8 cellular contexts compared by ENCODE assay signal in the genomic region with DNA sequence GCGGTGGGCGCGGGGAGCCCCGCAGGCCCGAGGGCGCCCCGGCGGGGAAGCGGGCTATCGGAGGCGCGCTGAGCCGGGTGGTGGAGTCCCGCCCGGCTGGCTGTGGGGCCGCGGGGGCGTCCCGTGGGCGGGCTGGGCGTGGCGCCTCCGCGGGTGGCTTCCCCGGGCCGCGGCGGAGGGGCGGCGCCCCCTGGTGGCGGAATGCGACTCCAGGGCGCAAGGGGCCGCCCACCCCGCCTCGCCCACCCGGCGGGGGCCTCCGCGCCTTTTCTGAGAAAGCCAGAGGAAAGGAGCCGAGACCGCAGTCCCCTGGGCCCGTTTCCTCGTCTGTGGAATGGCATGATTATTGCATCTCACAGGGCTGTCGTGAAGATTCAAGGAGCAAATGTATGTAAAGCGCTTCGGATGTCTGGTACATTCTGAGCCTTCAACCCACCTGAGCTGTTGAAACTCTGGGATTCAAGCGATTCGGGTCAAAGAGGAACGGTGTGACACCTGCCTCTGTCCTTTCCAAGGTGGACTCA. TPM values are rescaled to one million over a fixed set of nuclear protein-coding genes. Genes with fewer than 3 reads are reported as not detected.
DNase-seq lines count a peak whose midpoint lies in the region; ATAC-seq and TF ChIP-seq lines count a peak whose summit lies in the region.

No MANE protein-coding gene starts in this region.

- peak; percentile 23 for TF ChIP-seq CTCF in activated B cell treated with CpG ODN at 0.5 μM for 24 hours (IDR thresholded peaks at IDR 0.05)
- TF ChIP-seq CTCF in cardiac fibroblast (IDR thresholded peaks at IDR 0.05; ENCODE audit: low read depth, low read length): peak; percentile 38

- intact Hi-C loops in activated B cell treated with CpG ODN at 0.5 μM for 24 hours (cut with micrococcal nuclease): loop anchor here (1.0 to 5.0 kb wide), 9 partner anchors 108 to 1265 kb away; partner anchors contain the start of genes ANAPC13, CDV3, CEP63 and UBA5

- H3K27me3 Mint-ChIP-seq in activated B cell treated with CpG ODN at 0.5 μM for 24 hours: peaks cover 16% of the 10 kb centered on the region

- peak overlapping the region; percentile 83 to 97 (median 93) for H3K4me2 ChIP-seq in BLaER1 treated with 17β-estradiol and CSF1 and Interleukin-3, amounts not matched to agents 10 nM and 100 nM

- peaks cover 9% of the 10 kb centered on the region for H3K4me1 Mint-ChIP-seq in activated B cell treated with CpG ODN at 0.5 μM for 24 hours

- no peaks in the 10 kb centered on the region for H3K9me3 Mint-ChIP-seq in activated B cell treated with CpG ODN at 0.5 μM for 24 hours

- peak; percentile 83 for ATAC-seq in GM19397 (IDR thresholded peaks at IDR 0.05; ENCODE audit: unreplicated experiment)
- ATAC-seq in activated B cell treated with CpG ODN at 0.5 μM for 24 hours (ENCODE audit: low read depth): peak; percentile 98
- ATAC-seq in left lobe of liver: peak; percentile 91

- DNase-seq in HUDEP-2 (lab: John Stamatoyannopoulos, UW; ENCODE audit: unreplicated experiment in 76 of 76) (peak in 47 of 76 experiments; percentile 9 to 60 (median 31)), activated B cell treated with CpG ODN at 0.5 μM for 24 hours (peak; percentile 86), cardiac fibroblast (ENCODE audit: low read depth in 2 of 2) (peak; percentile 24 to 45), left lobe of liver (ENCODE audit: low spot score) (peak; percentile 58), GF-D8 (lab: John Stamatoyannopoulos, UW) (no peak)
- DNase-seq in stimulated activated CD4-positive, alpha-beta T cell treated with anti-CD3 and anti-CD28 coated beads, Interleukin-2, amount 100 ng/mL, for 4 hours (ENCODE audit: low read depth): peak; percentile 81

- POLR2A ChIA-PET in activated B cell treated with CpG ODN at 0.5 μM for 24 hours (lab: Charles Lee): interaction anchor here (0.6 kb wide), 1 partner anchor 296 kb away, joined by 4 read pairs; no protein-coding TSS in a partner anchor

- no peak overlapping the region for H3K27ac Mint-ChIP-seq in activated B cell treated with CpG ODN at 0.5 μM for 24 hours

- peak overlapping the region; percentile 77 for H3K4me3 Mint-ChIP-seq in activated B cell treated with CpG ODN at 0.5 μM for 24 hours

- H4K20me1 ChIP-seq in BLaER1 treated with 17β-estradiol and CSF1 and Interleukin-3, amounts not matched to agents 10 nM and 100 nM: peaks cover 0 to 6% (median 0%) of the 10 kb centered on the region in 11 experiments; a peak in 1 of 22 replicates

- peak overlapping the region in 5 of 11 experiments; percentile 22 to 48 (median 41); a peak in 4 of 22 replicates for H3K27ac ChIP-seq in BLaER1 treated with 17β-estradiol and CSF1 and Interleukin-3, amounts not matched to agents 10 nM and 100 nM

- H3K36me3 Mint-ChIP-seq in activated B cell treated with CpG ODN at 0.5 μM for 24 hours (ENCODE audit: low read depth): no peaks in the 10 kb centered on the region

- H3K9ac ChIP-seq in BLaER1 treated with 17β-estradiol and CSF1 and Interleukin-3, amounts not matched to agents 10 nM and 100 nM: peak overlapping the region; percentile 40 to 79 (median 70)

- no peaks in the 10 kb centered on the region for H3K9me3 ChIP-seq in BLaER1 treated with 17β-estradiol and CSF1 and Interleukin-3, amounts not matched to agents 10 nM and 100 nM (replicated peaks in 1 of 11)

- no peaks in the 10 kb centered on the region for H3K36me3 ChIP-seq in BLaER1 treated with 17β-estradiol and CSF1 and Interleukin-3, amounts not matched to agents 10 nM and 100 nM

- peak overlapping the region; percentile 56 to 73 (median 62) for H3K4me3 ChIP-seq in BLaER1 treated with 17β-estradiol and CSF1 and Interleukin-3, amounts not matched to agents 10 nM and 100 nM
- peak overlapping the region; percentile 42 to 44 for H3K4me3 ChIP-seq in cardiac fibroblast (replicated peaks in 1 of 2; ENCODE audit: low read depth in 2 of 2, low read length in 2 of 2)

- H3K27me3 ChIP-seq in BLaER1 treated with 17β-estradiol and CSF1 and Interleukin-3, amounts not matched to agents 10 nM and 100 nM: peaks cover 0 to 10% (median 0%) of the 10 kb centered on the region in 11 experiments; a peak in 1 of 22 replicates

- H3K4me1 ChIP-seq in BLaER1 treated with 17β-estradiol and CSF1 and Interleukin-3, amounts not matched to agents 10 nM and 100 nM: peaks cover 6 to 17% (median 12%) of the 10 kb centered on the region in 10 experiments; a peak in 18 of 20 replicates

- CTCF ChIA-PET in activated B cell treated with CpG ODN at 0.5 μM for 24 hours (lab: Charles Lee): interaction anchor here (0.6 to 2.2 kb wide), 4 partner anchors 108 to 1201 kb away, joined by 3 to 9 read pairs (median 5); no protein-coding TSS in a partner anchor

RNA-seq across cellular contexts. Expression of gene RAB6B, which starts 31.9 kb away (rescaled TPM):
- total RNA-seq in activated B cell treated with CpG ODN at 0.5 μM for 24 hours (not detected in 2 replicates), left lobe of liver (0.35 TPM)
